Comparison of ENCODE assay signal across 9 cellular contexts in the genomic region with DNA sequence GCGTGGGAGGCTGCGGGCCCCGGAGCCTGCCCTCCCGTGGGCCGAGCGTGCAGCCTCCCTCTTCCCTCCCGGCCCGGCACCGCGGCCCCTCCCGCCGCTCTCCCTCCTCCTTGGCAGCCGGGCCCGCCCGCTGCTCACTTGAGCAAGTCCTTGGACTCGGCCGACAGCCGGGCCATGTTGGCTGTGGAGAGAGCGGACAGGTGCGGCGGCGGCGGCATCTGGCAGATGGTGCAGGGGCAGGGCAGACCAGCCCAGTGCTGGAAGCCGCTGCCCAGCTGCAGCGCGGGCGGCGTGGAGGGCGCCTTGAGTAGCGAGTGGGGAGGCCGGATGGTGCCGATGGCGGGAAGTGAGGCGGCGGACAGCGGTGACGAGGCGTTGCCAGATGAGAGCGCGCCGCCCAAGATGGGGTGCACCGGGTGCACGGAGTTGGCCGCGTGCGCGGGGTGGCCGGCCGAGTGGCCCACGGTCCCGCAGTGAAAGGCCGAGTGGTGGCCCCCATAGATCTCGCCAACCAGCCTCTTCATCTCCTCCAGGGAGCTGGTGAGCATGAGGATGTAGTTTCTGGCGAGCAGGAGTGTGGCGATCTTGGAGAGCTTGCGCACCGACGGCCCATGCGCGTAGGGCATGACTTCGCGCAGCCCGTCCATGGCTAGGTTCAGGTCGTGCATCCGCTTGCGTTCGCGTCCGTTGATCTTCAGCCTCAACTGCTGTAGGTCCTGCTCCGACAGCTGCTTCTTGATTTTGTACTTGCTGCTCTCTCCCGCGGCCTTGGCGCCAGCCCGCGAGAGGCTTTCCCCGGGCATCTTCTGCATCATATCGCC. TPM values are rescaled to one million over a fixed set of nuclear protein-coding genes. Genes with fewer than 3 reads are reported as not detected.
DNase-seq lines count a peak whose midpoint lies in the region; ATAC-seq lines count a peak whose summit lies in the region.
"Had no signal": no experiment of that assay in that cellular context is flagged by ENCODE, and none has a peak within 500 bp of the region (broad histone marks: within the 10 kb centered on the region; RNA-seq: fewer than 3 reads in every experiment).

No MANE protein-coding gene starts in this region.

- H3K4me1 ChIP-seq in CD4-positive, CD25-positive, alpha-beta regulatory T cell (ENCODE audit: control insufficient read depth, insufficient read depth, low read length, poor library complexity, severe bottlenecking): peaks cover 67% of the 10 kb centered on the region
- H3K4me1 ChIP-seq in HUES6 (ENCODE audit: control insufficient read depth, insufficient read depth, low read length): peaks cover 51% of the 10 kb centered on the region
- H3K4me1 ChIP-seq in mesenchymal stem cell (ENCODE audit: control insufficient read depth, insufficient read depth, low read depth, low read length): peaks cover 33% of the 10 kb centered on the region

- no peaks in the 10 kb centered on the region for H3K79me1 ChIP-seq in mesenchymal stem cell (replicated peaks; ENCODE audit: low read length, poor library complexity, severe bottlenecking)

- WGBS in mesenchymal stem cell: 2% methylated on average over 50 of the region's 77 CpGs

- H2BK5ac ChIP-seq in mesenchymal stem cell (ENCODE audit: low read depth, low read length, poor library complexity, severe bottlenecking): no peak overlapping the region

- no peaks in the 10 kb centered on the region for H3K36me3 Mint-ChIP-seq in CD4-positive, CD25-positive, alpha-beta regulatory T cell
- no peaks in the 10 kb centered on the region for H3K36me3 Mint-ChIP-seq in activated naive CD8-positive, alpha-beta T cell treated with anti-CD3 and anti-CD28 coated beads for 36 hours

- peak overlapping the region; percentile 30 for H3K9ac ChIP-seq in HUES6 (ENCODE audit: low read length)
- H3K9ac ChIP-seq in mesenchymal stem cell (ENCODE audit: low read length): no peak overlapping the region

- H3K18ac ChIP-seq in mesenchymal stem cell (ENCODE audit: low read depth in 1 of 2, low read length in 2 of 2): no peak overlapping the region

- no peak overlapping the region for H2BK12ac ChIP-seq in mesenchymal stem cell (ENCODE audit: low read length in 2 of 2)

- no peak overlapping the region for H4K8ac ChIP-seq in mesenchymal stem cell (ENCODE audit: low read length)

- no peak overlapping the region for H2BK120ac ChIP-seq in mesenchymal stem cell (ENCODE audit: low read depth, low read length)

- peaks cover 9 to 75% (median 26%) of the 10 kb centered on the region in 4 donors for H3K4me1 Mint-ChIP-seq in CD4-positive, CD25-positive, alpha-beta regulatory T cell
- peaks cover 68% of the 10 kb centered on the region for H3K4me1 Mint-ChIP-seq in activated naive CD8-positive, alpha-beta T cell treated with anti-CD3 and anti-CD28 coated beads for 36 hours

- H2AK5ac ChIP-seq in mesenchymal stem cell (ENCODE audit: low read length, severe bottlenecking): no peak overlapping the region

- peaks cover 0 to 9% (median 1%) of the 10 kb centered on the region in 7 donors for H3K9me3 Mint-ChIP-seq in CD4-positive, CD25-positive, alpha-beta regulatory T cell
- H3K9me3 Mint-ChIP-seq in activated naive CD8-positive, alpha-beta T cell treated with anti-CD3 and anti-CD28 coated beads for 36 hours: no peaks in the 10 kb centered on the region

- H2BK15ac ChIP-seq in mesenchymal stem cell (ENCODE audit: low read depth, poor library complexity, severe bottlenecking): no peak overlapping the region

- no peak overlapping the region for H3K4me3 ChIP-seq in CD4-positive, CD25-positive, alpha-beta regulatory T cell (ENCODE audit: low read depth, low read length)
- peak overlapping the region; percentile 55 for H3K4me3 ChIP-seq in HUES6 (ENCODE audit: low read depth, low read length)
- H3K4me3 ChIP-seq in mesenchymal stem cell (ENCODE audit: insufficient read depth in 1 of 2, low read depth in 1 of 2, low read length in 2 of 2): no peak overlapping the region

- H3K27me3 ChIP-seq in CD4-positive, CD25-positive, alpha-beta regulatory T cell (ENCODE audit: control insufficient read depth, insufficient read depth, low read length): peaks cover 56% of the 10 kb centered on the region
- H3K27me3 ChIP-seq in HUES6 (ENCODE audit: control insufficient read depth, insufficient read depth, low read length): peaks cover 100% of the 10 kb centered on the region
- peaks cover 99 to 100% of the 10 kb centered on the region in 2 experiments for H3K27me3 ChIP-seq in mesenchymal stem cell (ENCODE audit: control insufficient read depth in 1 of 2, insufficient read depth in 1 of 2, low read length in 2 of 2)

- H3K36me3 ChIP-seq in CD4-positive, CD25-positive, alpha-beta regulatory T cell (ENCODE audit: control insufficient read depth, insufficient read depth, low read length): no peaks in the 10 kb centered on the region
- no peaks in the 10 kb centered on the region for H3K36me3 ChIP-seq in HUES6 (ENCODE audit: control insufficient read depth, insufficient read depth, low read length)
- H3K36me3 ChIP-seq in mesenchymal stem cell (ENCODE audit: control insufficient read depth in 1 of 2, insufficient read depth in 2 of 2, low read depth in 1 of 2, low read length in 2 of 2): no peaks in the 10 kb centered on the region

- peaks cover 92% of the 10 kb centered on the region for H3K27me3 Mint-ChIP-seq in CD4-positive, CD25-positive, alpha-beta regulatory T cell
- H3K27me3 Mint-ChIP-seq in activated naive CD8-positive, alpha-beta T cell treated with anti-CD3 and anti-CD28 coated beads for 36 hours: peaks cover 100% of the 10 kb centered on the region

- no peak overlapping the region for H3K27ac Mint-ChIP-seq in CD4-positive, CD25-positive, alpha-beta regulatory T cell
- no peak overlapping the region for H3K27ac Mint-ChIP-seq in activated naive CD8-positive, alpha-beta T cell treated with anti-CD3 and anti-CD28 coated beads for 36 hours

- no peak overlapping the region for H3K4me2 ChIP-seq in mesenchymal stem cell (ENCODE audit: low read length, poor library complexity, severe bottlenecking)

- H3K27ac ChIP-seq in CD4-positive, CD25-positive, alpha-beta regulatory T cell (ENCODE audit: insufficient read depth, low read length, poor library complexity, severe bottlenecking): no peak overlapping the region
- no peak overlapping the region for H3K27ac ChIP-seq in HUES6 (ENCODE audit: low read depth, low read length)
- H3K27ac ChIP-seq in mesenchymal stem cell (ENCODE audit: low read length, poor library complexity, severe bottlenecking): no peak overlapping the region
- H3K27ac ChIP-seq in substantia nigra (ENCODE audit: low read depth, low read length, poor library complexity, severe bottlenecking): no peak overlapping the region

- DNase-seq in CD4-positive, CD25-positive, alpha-beta regulatory T cell: peak in 1 of 3 donors; percentile 58
- no peak for DNase-seq in activated naive CD8-positive, alpha-beta T cell treated with anti-CD3 and anti-CD28 coated beads for 36 hours
- DNase-seq in mesenchymal stem cell (no peak), HK-2 (ENCODE audit: unreplicated experiment) (no peak), substantia nigra (lab: John Stamatoyannopoulos, UW) (no peak)

- no peak overlapping the region for H3K4ac ChIP-seq in mesenchymal stem cell (ENCODE audit: low read depth in 1 of 2, low read length in 2 of 2)

- no peak for ATAC-seq in CD4-positive, CD25-positive, alpha-beta regulatory T cell (ENCODE audit: low read depth in 2 of 2)
- ATAC-seq in HG02938 (IDR thresholded peaks at IDR 0.05; ENCODE audit: unreplicated experiment): no peak
- no peak for ATAC-seq in HG02885 (IDR thresholded peaks at IDR 0.05; ENCODE audit: poor library complexity, unreplicated experiment)

- peak overlapping the region in 1 of 2 experiments; percentile 46 for H3K23ac ChIP-seq in mesenchymal stem cell (ENCODE audit: low read length in 2 of 2)

- H3K4me3 Mint-ChIP-seq in CD4-positive, CD25-positive, alpha-beta regulatory T cell: peak overlapping the region in 3 of 4 donors; percentile 62 to 70 (median 69)
- peak overlapping the region; percentile 54 for H3K4me3 Mint-ChIP-seq in activated naive CD8-positive, alpha-beta T cell treated with anti-CD3 and anti-CD28 coated beads for 36 hours

- no peaks in the 10 kb centered on the region for H3K9me3 ChIP-seq in CD4-positive, CD25-positive, alpha-beta regulatory T cell (ENCODE audit: control insufficient read depth in 2 of 2, low read length in 2 of 2)
- H3K9me3 ChIP-seq in HUES6 (ENCODE audit: control insufficient read depth, insufficient read depth, low read depth, low read length): no peaks in the 10 kb centered on the region
- no peaks in the 10 kb centered on the region for H3K9me3 ChIP-seq in mesenchymal stem cell (ENCODE audit: control insufficient read depth, low read length)

- H2AFZ ChIP-seq in mesenchymal stem cell (ENCODE audit: low read depth, low read length): peak overlapping the region; percentile 31

- no peak overlapping the region for H3K14ac ChIP-seq in mesenchymal stem cell (ENCODE audit: low read length in 2 of 2)

- no peak overlapping the region for H4K91ac ChIP-seq in mesenchymal stem cell (ENCODE audit: low read length)

RNA-seq across cellular contexts. Expression of gene OLIG3, which starts 0.8 kb away (rescaled TPM):
- total RNA-seq in CD4-positive, CD25-positive, alpha-beta regulatory T cell: not detected
- polyA plus RNA-seq in CD4-positive, CD25-positive, alpha-beta regulatory T cell: not detected
- total RNA-seq in activated naive CD8-positive, alpha-beta T cell treated with anti-CD3 and anti-CD28 coated beads for 36 hours: under 1 TPM; 0.10 to 0.21 TPM
- polyA plus RNA-seq in mesenchymal stem cell (2013, experiment 1 of 2): not detected
- not detected for polyA plus RNA-seq in mesenchymal stem cell (2013, experiment 2 of 2)
- total RNA-seq: HT1080 had no signal
